Comparison of ENCODE assay signal across 1 cellular context in genomic region chr6:36827261-36828079, GRCh38.
A peak's percentile ranks its signal among the peaks of the same experiment; 100 is the strongest.
TF ChIP-seq lines count a peak whose summit lies in the region.

No MANE protein-coding gene starts in this region.

TF ChIP-seq in K562, 482 proteins besides CTCF, POLR2A, EP300 and RAD21 (continued from another document and continues in another):
- TF ChIP-seq ZNF639 (CRISPR knock-in tag; conservative IDR thresholded peaks at IDR 0.05 in 1 of 2, IDR thresholded peaks at IDR 0.05 in 1 of 2), result peak in 1 of 2 experiments; percentile 81; a peak in 2 of 4 replicates
- no peak for TF ChIP-seq U2AF1 (optimal IDR thresholded peaks at IDR 0.05; ENCODE audit: low read depth, low read length)
- no peak for TF ChIP-seq PRMT5 (CRISPR knock-in tag; IDR thresholded peaks at IDR 0.05)
- no peak for TF ChIP-seq BRD4 (IDR thresholded peaks at IDR 0.05)
- no peak for TF ChIP-seq CGGBP1 (CRISPR knock-in tag; IDR thresholded peaks at IDR 0.05)
- no peak for TF ChIP-seq ZNF668 (CRISPR knock-in tag; IDR thresholded peaks at IDR 0.05)
- no peak for TF ChIP-seq MBD1 (CRISPR knock-in tag; IDR thresholded peaks at IDR 0.05)
- TF ChIP-seq, protein P1, sequence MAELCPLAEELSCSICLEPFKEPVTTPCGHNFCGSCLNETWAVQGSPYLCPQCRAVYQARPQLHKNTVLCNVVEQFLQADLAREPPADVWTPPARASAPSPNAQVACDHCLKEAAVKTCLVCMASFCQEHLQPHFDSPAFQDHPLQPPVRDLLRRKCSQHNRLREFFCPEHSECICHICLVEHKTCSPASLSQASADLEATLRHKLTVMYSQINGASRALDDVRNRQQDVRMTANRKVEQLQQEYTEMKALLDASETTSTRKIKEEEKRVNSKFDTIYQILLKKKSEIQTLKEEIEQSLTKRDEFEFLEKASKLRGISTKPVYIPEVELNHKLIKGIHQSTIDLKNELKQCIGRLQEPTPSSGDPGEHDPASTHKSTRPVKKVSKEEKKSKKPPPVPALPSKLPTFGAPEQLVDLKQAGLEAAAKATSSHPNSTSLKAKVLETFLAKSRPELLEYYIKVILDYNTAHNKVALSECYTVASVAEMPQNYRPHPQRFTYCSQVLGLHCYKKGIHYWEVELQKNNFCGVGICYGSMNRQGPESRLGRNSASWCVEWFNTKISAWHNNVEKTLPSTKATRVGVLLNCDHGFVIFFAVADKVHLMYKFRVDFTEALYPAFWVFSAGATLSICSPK (IDR thresholded peaks at IDR 0.05; ENCODE audit: borderline replicate concordance), result no peak
- TF ChIP-seq, protein P2, sequence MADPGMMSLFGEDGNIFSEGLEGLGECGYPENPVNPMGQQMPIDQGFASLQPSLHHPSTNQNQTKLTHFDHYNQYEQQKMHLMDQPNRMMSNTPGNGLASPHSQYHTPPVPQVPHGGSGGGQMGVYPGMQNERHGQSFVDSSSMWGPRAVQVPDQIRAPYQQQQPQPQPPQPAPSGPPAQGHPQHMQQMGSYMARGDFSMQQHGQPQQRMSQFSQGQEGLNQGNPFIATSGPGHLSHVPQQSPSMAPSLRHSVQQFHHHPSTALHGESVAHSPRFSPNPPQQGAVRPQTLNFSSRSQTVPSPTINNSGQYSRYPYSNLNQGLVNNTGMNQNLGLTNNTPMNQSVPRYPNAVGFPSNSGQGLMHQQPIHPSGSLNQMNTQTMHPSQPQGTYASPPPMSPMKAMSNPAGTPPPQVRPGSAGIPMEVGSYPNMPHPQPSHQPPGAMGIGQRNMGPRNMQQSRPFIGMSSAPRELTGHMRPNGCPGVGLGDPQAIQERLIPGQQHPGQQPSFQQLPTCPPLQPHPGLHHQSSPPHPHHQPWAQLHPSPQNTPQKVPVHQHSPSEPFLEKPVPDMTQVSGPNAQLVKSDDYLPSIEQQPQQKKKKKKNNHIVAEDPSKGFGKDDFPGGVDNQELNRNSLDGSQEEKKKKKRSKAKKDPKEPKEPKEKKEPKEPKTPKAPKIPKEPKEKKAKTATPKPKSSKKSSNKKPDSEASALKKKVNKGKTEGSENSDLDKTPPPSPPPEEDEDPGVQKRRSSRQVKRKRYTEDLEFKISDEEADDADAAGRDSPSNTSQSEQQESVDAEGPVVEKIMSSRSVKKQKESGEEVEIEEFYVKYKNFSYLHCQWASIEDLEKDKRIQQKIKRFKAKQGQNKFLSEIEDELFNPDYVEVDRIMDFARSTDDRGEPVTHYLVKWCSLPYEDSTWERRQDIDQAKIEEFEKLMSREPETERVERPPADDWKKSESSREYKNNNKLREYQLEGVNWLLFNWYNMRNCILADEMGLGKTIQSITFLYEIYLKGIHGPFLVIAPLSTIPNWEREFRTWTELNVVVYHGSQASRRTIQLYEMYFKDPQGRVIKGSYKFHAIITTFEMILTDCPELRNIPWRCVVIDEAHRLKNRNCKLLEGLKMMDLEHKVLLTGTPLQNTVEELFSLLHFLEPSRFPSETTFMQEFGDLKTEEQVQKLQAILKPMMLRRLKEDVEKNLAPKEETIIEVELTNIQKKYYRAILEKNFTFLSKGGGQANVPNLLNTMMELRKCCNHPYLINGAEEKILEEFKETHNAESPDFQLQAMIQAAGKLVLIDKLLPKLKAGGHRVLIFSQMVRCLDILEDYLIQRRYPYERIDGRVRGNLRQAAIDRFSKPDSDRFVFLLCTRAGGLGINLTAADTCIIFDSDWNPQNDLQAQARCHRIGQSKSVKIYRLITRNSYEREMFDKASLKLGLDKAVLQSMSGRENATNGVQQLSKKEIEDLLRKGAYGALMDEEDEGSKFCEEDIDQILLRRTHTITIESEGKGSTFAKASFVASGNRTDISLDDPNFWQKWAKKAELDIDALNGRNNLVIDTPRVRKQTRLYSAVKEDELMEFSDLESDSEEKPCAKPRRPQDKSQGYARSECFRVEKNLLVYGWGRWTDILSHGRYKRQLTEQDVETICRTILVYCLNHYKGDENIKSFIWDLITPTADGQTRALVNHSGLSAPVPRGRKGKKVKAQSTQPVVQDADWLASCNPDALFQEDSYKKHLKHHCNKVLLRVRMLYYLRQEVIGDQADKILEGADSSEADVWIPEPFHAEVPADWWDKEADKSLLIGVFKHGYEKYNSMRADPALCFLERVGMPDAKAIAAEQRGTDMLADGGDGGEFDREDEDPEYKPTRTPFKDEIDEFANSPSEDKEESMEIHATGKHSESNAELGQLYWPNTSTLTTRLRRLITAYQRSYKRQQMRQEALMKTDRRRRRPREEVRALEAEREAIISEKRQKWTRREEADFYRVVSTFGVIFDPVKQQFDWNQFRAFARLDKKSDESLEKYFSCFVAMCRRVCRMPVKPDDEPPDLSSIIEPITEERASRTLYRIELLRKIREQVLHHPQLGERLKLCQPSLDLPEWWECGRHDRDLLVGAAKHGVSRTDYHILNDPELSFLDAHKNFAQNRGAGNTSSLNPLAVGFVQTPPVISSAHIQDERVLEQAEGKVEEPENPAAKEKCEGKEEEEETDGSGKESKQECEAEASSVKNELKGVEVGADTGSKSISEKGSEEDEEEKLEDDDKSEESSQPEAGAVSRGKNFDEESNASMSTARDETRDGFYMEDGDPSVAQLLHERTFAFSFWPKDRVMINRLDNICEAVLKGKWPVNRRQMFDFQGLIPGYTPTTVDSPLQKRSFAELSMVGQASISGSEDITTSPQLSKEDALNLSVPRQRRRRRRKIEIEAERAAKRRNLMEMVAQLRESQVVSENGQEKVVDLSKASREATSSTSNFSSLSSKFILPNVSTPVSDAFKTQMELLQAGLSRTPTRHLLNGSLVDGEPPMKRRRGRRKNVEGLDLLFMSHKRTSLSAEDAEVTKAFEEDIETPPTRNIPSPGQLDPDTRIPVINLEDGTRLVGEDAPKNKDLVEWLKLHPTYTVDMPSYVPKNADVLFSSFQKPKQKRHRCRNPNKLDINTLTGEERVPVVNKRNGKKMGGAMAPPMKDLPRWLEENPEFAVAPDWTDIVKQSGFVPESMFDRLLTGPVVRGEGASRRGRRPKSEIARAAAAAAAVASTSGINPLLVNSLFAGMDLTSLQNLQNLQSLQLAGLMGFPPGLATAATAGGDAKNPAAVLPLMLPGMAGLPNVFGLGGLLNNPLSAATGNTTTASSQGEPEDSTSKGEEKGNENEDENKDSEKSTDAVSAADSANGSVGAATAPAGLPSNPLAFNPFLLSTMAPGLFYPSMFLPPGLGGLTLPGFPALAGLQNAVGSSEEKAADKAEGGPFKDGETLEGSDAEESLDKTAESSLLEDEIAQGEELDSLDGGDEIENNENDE (IDR thresholded peaks at IDR 0.05; ENCODE audit: low read depth, low read length), result no peak
- TF ChIP-seq MTA2 (IDR thresholded peaks at IDR 0.05; ENCODE audit: low read depth), result no peak
- peak; percentile 78; the same call in 1 of the 2 replicates for TF ChIP-seq DMBX1 (CRISPR knock-in tag; IDR thresholded peaks at IDR 0.05; ENCODE audit: borderline replicate concordance)
- TF ChIP-seq, protein P3, sequence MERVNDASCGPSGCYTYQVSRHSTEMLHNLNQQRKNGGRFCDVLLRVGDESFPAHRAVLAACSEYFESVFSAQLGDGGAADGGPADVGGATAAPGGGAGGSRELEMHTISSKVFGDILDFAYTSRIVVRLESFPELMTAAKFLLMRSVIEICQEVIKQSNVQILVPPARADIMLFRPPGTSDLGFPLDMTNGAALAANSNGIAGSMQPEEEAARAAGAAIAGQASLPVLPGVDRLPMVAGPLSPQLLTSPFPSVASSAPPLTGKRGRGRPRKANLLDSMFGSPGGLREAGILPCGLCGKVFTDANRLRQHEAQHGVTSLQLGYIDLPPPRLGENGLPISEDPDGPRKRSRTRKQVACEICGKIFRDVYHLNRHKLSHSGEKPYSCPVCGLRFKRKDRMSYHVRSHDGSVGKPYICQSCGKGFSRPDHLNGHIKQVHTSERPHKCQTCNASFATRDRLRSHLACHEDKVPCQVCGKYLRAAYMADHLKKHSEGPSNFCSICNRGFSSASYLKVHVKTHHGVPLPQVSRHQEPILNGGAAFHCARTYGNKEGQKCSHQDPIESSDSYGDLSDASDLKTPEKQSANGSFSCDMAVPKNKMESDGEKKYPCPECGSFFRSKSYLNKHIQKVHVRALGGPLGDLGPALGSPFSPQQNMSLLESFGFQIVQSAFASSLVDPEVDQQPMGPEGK (CRISPR knock-in tag; IDR thresholded peaks at IDR 0.05; ENCODE audit: borderline replicate concordance), result no peak
- TF ChIP-seq, protein P4, sequence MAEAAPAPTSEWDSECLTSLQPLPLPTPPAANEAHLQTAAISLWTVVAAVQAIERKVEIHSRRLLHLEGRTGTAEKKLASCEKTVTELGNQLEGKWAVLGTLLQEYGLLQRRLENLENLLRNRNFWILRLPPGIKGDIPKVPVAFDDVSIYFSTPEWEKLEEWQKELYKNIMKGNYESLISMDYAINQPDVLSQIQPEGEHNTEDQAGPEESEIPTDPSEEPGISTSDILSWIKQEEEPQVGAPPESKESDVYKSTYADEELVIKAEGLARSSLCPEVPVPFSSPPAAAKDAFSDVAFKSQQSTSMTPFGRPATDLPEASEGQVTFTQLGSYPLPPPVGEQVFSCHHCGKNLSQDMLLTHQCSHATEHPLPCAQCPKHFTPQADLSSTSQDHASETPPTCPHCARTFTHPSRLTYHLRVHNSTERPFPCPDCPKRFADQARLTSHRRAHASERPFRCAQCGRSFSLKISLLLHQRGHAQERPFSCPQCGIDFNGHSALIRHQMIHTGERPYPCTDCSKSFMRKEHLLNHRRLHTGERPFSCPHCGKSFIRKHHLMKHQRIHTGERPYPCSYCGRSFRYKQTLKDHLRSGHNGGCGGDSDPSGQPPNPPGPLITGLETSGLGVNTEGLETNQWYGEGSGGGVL (CRISPR knock-in tag; IDR thresholded peaks at IDR 0.05), result no peak
- no peak for TF ChIP-seq POLR2AphosphoS2 (IDR thresholded peaks at IDR 0.05; ENCODE audit: low read length)
- TF ChIP-seq, protein P5, sequence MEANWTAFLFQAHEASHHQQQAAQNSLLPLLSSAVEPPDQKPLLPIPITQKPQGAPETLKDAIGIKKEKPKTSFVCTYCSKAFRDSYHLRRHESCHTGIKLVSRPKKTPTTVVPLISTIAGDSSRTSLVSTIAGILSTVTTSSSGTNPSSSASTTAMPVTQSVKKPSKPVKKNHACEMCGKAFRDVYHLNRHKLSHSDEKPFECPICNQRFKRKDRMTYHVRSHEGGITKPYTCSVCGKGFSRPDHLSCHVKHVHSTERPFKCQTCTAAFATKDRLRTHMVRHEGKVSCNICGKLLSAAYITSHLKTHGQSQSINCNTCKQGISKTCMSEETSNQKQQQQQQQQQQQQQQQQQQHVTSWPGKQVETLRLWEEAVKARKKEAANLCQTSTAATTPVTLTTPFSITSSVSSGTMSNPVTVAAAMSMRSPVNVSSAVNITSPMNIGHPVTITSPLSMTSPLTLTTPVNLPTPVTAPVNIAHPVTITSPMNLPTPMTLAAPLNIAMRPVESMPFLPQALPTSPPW (CRISPR knock-in tag; IDR thresholded peaks at IDR 0.05), result peak; percentile 52
- TF ChIP-seq ZNF134 (CRISPR knock-in tag; conservative IDR thresholded peaks at IDR 0.05), result no peak
- no peak; the same call in 1 of the 2 replicates for TF ChIP-seq ZNF324 (CRISPR knock-in tag; IDR thresholded peaks at IDR 0.05)
- TF ChIP-seq, protein P6, sequence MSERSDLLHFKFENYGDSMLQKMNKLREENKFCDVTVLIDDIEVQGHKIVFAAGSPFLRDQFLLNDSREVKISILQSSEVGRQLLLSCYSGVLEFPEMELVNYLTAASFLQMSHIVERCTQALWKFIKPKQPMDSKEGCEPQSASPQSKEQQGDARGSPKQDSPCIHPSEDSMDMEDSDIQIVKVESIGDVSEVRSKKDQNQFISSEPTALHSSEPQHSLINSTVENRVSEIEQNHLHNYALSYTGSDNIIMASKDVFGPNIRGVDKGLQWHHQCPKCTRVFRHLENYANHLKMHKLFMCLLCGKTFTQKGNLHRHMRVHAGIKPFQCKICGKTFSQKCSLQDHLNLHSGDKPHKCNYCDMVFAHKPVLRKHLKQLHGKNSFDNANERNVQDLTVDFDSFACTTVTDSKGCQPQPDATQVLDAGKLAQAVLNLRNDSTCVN (CRISPR knock-in tag; IDR thresholded peaks at IDR 0.05), result peak; percentile 47; the same call in 1 of the 2 replicates
- no peak for TF ChIP-seq REST (CRISPR knock-in tag; IDR thresholded peaks at IDR 0.05; ENCODE audit: low read depth)
- no peak for TF ChIP-seq CREBBP (IDR thresholded peaks at IDR 0.05; ENCODE audit: low read depth, low read length)
- no peak for TF ChIP-seq CAMTA2 (CRISPR knock-in tag; conservative IDR thresholded peaks at IDR 0.05)
- TF ChIP-seq CBX5 (IDR thresholded peaks at IDR 0.05; ENCODE audit: borderline replicate concordance, low read depth), result no peak
